In genomic region chr17:67390646-67391480, GRCh38 we compare ENCODE assay signal across 8 cellular contexts. TPM values are rescaled to one million over a fixed set of nuclear protein-coding genes. Genes with fewer than 3 reads are reported as not detected.
DNase-seq lines count a peak whose midpoint lies in the region; ATAC-seq and TF ChIP-seq lines count a peak whose summit lies in the region.

No MANE protein-coding gene starts in this region.

- H3K4me3 Mint-ChIP-seq in chondrocyte (ENCODE audit: unreplicated experiment): peak overlapping the region; percentile 9

- H3K27me3 Mint-ChIP-seq in chondrocyte (ENCODE audit: low read depth): no peaks in the 10 kb centered on the region

- peaks cover 9% of the 10 kb centered on the region for H3K4me1 Mint-ChIP-seq in chondrocyte (ENCODE audit: low read depth)

- H3K9me3 ChIP-seq in WERI-Rb-1 (ENCODE audit: severe bottlenecking) (no peaks in the 10 kb centered on the region), stomach (no peaks in the 10 kb centered on the region)

- H3K36me3 ChIP-seq in WERI-Rb-1 (no peaks in the 10 kb centered on the region), stomach (peaks cover 0 to 6% (median 0%) of the 10 kb centered on the region in 4 donors)

- TF ChIP-seq CTCF in WERI-Rb-1 (IDR thresholded peaks at IDR 0.05; ENCODE audit: low read depth, low read length) (no peak), chondrocyte (IDR thresholded peaks at IDR 0.05) (peak; percentile 12), stomach (IDR thresholded peaks at IDR 0.05) (no peak)

- TF ChIP-seq EP300 in stomach (IDR thresholded peaks at IDR 0.05): no peak

- intact Hi-C loops in stomach (cut with DNase I; ENCODE audit: low total_unique reads): no loop called here

- no peak for TF ChIP-seq POLR2A in stomach (IDR thresholded peaks at IDR 0.05)

- H3K9me3 Mint-ChIP-seq in chondrocyte (ENCODE audit: low read depth): no peaks in the 10 kb centered on the region

- DNase-seq in DMS79 treated with DMSO at 0.1 percent for 48 hours (lab: John Stamatoyannopoulos, UW) (peak; percentile 40), HuH-7 (ENCODE audit: low spot score) (peak; percentile 39), WERI-Rb-1 (peak; percentile 17), chondrocyte (ENCODE audit: low spot score) (no peak), midbrain (lab: John Stamatoyannopoulos, UW) (peak; percentile 57), stomach (peak; percentile 76), middle frontal gyrus (ENCODE audit: extremely low spot score, low spot score) (no peak)

- H3K4me3 ChIP-seq in WERI-Rb-1 (ENCODE audit: low read depth, low read length) (no peak overlapping the region), stomach (no peak overlapping the region)

- ATAC-seq in GM21526 (IDR thresholded peaks at IDR 0.05; ENCODE audit: low FRiP score, unreplicated experiment): peak; percentile 71

- H3K36me3 Mint-ChIP-seq in chondrocyte (ENCODE audit: low read depth): no peaks in the 10 kb centered on the region

- H3K4me1 ChIP-seq in stomach: peaks cover 10 to 29% (median 19%) of the 10 kb centered on the region in 4 donors

- WGBS in stomach, 5 donors: 13 to 31% (median 23%) methylated on average over 9 of the region's 9 CpGs

- peak overlapping the region; percentile 60 for H3K27ac Mint-ChIP-seq in chondrocyte (ENCODE audit: unreplicated experiment)

- H3K27me3 ChIP-seq in WERI-Rb-1 (ENCODE audit: insufficient read depth, low read depth, severe bottlenecking): no peaks in the 10 kb centered on the region
- H3K27me3 ChIP-seq in stomach: no peaks in the 10 kb centered on the region

- H3K27ac ChIP-seq in WERI-Rb-1 (peak overlapping the region; percentile 30; the same call in 1 of the 2 replicates), stomach (peak overlapping the region; percentile 57 to 79 (median 70))

RNA-seq across cellular contexts. Expression of gene PITPNC1, which starts 13.8 kb away (rescaled TPM):
- 3.2 to 5.4 TPM (median 5.1 TPM) in 3 replicates for total RNA-seq in chondrocyte
- total RNA-seq in stomach: 10 to 100 TPM in 4 of 5 donors, 1 to 10 TPM in 1; 2.3 to 25.3 (median 17.4) TPM
- polyA plus RNA-seq in stomach: 10 to 100 TPM in 2 of 3 donors, 1 to 10 TPM in 1; 9.3 to 13.6 (median 13.0) TPM

RNA-seq across cellular contexts. Expression of gene PSMD12, which starts 24.5 kb away (rescaled TPM):
- total RNA-seq in chondrocyte (44.2 to 50.9 TPM (median 44.5 TPM) in 3 replicates), stomach (10 to 100 TPM in 4 of 5 donors, 1 to 10 TPM in 1; 4.9 to 44.6 (median 17.9) TPM)
- polyA plus RNA-seq in stomach: 10 to 100 TPM; 14.6 to 19.4 (median 16.9) TPM

Comparison
In these comparisons a context has a peak if more than half of its experiments do, and no peak if none do; other contexts are left out.
1. DNase-seq: peak in DMS79 treated with DMSO at 0.1 percent for 48 hours (single experiment), HuH-7 (single experiment), WERI-Rb-1 (single experiment), midbrain (single experiment) and stomach (single experiment); none in chondrocyte (single experiment) and middle frontal gyrus (single experiment).